In the genomic region with DNA sequence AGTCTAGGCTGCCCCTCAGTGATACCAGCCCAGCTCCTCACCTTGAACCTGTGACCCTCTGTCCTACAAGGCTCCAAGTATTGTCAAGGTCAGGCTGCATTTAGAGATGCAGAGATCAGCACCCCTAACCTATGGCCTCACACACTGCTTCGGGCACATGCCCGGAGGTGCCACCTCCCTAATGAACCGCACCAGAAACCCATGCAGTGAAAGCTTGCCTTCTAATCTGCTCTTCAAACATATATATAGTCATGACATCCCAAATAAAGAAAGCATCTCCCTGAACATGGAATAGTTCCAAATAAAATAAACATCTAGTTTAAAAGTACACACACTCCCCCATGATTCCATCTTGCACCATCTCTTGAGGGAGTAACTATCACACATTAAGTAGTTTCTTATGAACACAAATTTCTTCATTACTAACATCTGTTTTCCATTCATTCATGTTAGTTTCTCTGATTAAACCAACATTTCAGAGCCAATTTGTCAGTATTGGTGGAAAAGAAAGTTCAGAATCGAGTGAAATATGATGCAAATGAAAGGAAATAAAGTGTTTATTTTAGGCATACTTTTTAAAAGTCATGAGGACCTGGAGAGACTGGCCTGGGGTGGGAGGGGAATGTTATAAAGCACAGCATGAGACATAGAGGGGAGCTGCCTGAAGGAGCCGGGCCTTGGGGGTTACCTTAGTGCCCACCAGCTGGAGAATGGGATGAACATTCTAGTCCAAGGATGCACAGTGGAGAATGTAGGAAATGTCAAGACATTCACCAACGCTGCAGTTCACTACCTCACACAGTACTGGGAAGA, we compare ENCODE assay signal across 1 cellular context.
TF ChIP-seq lines count a peak whose summit lies in the region.

No MANE protein-coding gene starts in this region.

TF ChIP-seq in HepG2, 621 proteins besides CTCF, POLR2A, EP300 and RAD21 (continued from another document):
- TF ChIP-seq, protein P1, sequence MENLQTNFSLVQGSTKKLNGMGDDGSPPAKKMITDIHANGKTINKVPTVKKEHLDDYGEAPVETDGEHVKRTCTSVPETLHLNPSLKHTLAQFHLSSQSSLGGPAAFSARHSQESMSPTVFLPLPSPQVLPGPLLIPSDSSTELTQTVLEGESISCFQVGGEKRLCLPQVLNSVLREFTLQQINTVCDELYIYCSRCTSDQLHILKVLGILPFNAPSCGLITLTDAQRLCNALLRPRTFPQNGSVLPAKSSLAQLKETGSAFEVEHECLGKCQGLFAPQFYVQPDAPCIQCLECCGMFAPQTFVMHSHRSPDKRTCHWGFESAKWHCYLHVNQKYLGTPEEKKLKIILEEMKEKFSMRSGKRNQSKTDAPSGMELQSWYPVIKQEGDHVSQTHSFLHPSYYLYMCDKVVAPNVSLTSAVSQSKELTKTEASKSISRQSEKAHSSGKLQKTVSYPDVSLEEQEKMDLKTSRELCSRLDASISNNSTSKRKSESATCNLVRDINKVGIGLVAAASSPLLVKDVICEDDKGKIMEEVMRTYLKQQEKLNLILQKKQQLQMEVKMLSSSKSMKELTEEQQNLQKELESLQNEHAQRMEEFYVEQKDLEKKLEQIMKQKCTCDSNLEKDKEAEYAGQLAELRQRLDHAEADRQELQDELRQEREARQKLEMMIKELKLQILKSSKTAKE (CRISPR knock-in tag; IDR thresholded peaks at IDR 0.05; ENCODE audit: borderline replicate concordance), result no peak
